13 cellular contexts compared by ENCODE assay signal in the genomic region with DNA sequence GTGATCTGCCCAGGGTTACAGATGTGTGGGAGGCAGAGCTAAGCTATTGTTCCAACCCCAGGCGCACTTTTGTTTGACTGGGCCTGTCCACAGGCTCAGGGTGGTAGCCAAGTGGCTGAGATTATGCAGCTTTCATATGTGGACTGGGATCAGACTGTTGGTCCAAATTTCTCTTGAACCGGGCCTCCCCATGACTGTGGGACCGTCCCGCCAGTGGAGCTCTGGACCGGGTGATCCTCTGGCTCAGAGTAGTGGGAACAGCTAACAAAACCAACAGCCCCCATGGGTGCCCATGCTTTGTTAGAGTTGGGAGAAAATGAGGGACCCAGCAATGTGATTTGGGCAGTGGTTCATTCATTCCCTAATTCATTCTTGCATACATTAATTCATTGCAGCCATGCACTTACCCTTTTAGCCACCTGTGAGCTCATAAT.
"Had no signal": no experiment of that assay in that cellular context is flagged by ENCODE, and none has a peak within 500 bp of the region (broad histone marks: within the 10 kb centered on the region; RNA-seq: fewer than 3 reads in every experiment).

No MANE protein-coding gene starts in this region.

- H3K9me3 ChIP-seq: esophagus muscularis mucosa, thyroid gland had no signal

- H3K4me3 ChIP-seq: ascending aorta, esophagus muscularis mucosa, SK-N-MC, thyroid gland had no signal

- H3K36me3 ChIP-seq: ascending aorta, esophagus muscularis mucosa, thyroid gland had no signal

- H3K27ac ChIP-seq: ascending aorta, esophagus muscularis mucosa, thyroid gland had no signal

- ATAC-seq: activated T-helper 17 cell treated with anti-CD3 and anti-CD28 coated beads, Interleukin-2, amount 50 U/mL, for 72 hours; left lobe of liver; naive thymus-derived CD8-positive, alpha-beta T cell had no signal

- H3K4me1 ChIP-seq: ascending aorta, thyroid gland had no signal

- H3K27me3 ChIP-seq: ascending aorta, thyroid gland had no signal

- FAIRE-seq: colon, islet of Langerhans had no signal

- DNase-seq: activated CD4-positive, alpha-beta T cell treated with anti-CD3 and anti-CD28 coated beads, Interleukin-2, amount 10 ng/mL, durations not matched to agents 24 days and 14 days; activated CD4-positive, CD25-positive, alpha-beta regulatory T cell; activated naive CD4-positive, alpha-beta T cell treated with anti-CD3 and anti-CD28 coated beads, Interleukin-2, amount 10 ng/mL, durations not matched to agents 7 days and 5 days; stimulated activated CD4-positive, alpha-beta T cell treated with anti-CD3 and anti-CD28 coated beads, Interleukin-12 subunit alpha, Interleukin-12 subunit beta, amount 100 ng/mL, for 4 hours; thyroid gland had no signal
